In the genomic region with DNA sequence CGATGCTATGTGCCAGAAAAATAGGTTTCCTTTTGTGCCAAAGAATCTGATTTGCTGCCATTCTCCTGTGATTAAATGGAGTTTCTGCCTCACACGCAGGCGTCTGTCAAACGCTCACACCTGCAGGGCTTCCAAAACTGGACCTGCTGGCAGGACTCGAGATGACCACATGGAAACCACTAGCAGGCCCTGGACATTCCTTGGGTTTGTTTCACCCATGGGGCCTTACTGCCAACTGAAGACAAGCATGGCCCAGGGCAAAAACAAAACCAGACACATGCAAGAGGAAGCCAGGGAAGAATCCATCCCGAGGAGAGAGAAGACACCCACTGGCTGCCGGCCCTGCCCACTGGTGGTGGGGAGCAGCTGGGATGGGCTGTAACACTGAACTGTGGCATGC, we compare ENCODE assay signal across 22 cellular contexts. TPM values are rescaled to one million over a fixed set of nuclear protein-coding genes. Genes with fewer than 3 reads are reported as not detected.
DNase-seq lines count a peak whose midpoint lies in the region; ATAC-seq and TF ChIP-seq lines count a peak whose summit lies in the region.
"Had no signal": no experiment of that assay in that cellular context is flagged by ENCODE, and none has a peak within 500 bp of the region (broad histone marks: within the 10 kb centered on the region; RNA-seq: fewer than 3 reads in every experiment).

No MANE protein-coding gene starts in this region.

- H3K36me3 ChIP-seq in mammary epithelial cell (ENCODE audit: insufficient read depth, low read length): peaks cover 51% of the 10 kb centered on the region
- H3K36me3 ChIP-seq in left lung: peaks cover 0 to 82% of the 10 kb centered on the region in 2 donors
- H3K36me3 ChIP-seq in upper lobe of right lung: peaks cover 78% of the 10 kb centered on the region

- ATAC-seq in left ventricle myocardium superior: peak; percentile 42
- ATAC-seq in Right ventricle myocardium superior (ENCODE audit: poor library complexity): no peak
- ATAC-seq in left lung: no peak
- ATAC-seq in upper lobe of right lung: no peak
- ATAC-seq: HepG2 had no signal

- dilution Hi-C loops in mammary epithelial cell (cut with HindIII; ENCODE audit: low sequenced_read_pairs): no loop called here

- intact Hi-C loops in left ventricle myocardium superior (cut with micrococcal nuclease) (no loop called here), Right ventricle myocardium superior (cut with DNase I) (no loop called here), mammary epithelial cell (cut with micrococcal nuclease) (no loop called here), left lung (cut with DNase I) (no loop called here), upper lobe of right lung (cut with DNase I) (no loop called here)

- CTCF ChIA-PET in mammary epithelial cell (lab: Charles Lee; ENCODE audit: low non-redundant PET): no interaction called here

- H3K4me3 ChIP-seq in mammary epithelial cell (replicated peaks in 1 of 3; ENCODE audit: insufficient read depth in 1 of 3, low read depth in 2 of 3, low read length in 3 of 3) (no peak overlapping the region), left lung (no peak overlapping the region), upper lobe of right lung (no peak overlapping the region)
- H3K4me3 ChIP-seq: coronary artery, tibial nerve had no signal

- H3K4me2 ChIP-seq in mammary epithelial cell (ENCODE audit: insufficient read depth, low read depth, low read length): no peak overlapping the region

- H3K9me3 ChIP-seq in mammary epithelial cell (replicated peaks; ENCODE audit: insufficient read depth, low read length) (no peaks in the 10 kb centered on the region), left lung (no peaks in the 10 kb centered on the region), upper lobe of right lung (no peaks in the 10 kb centered on the region)
- H3K9me3 ChIP-seq: tibial nerve had no signal

- in situ Hi-C loops in mammary epithelial cell (cut with MboI; ENCODE audit: low sequenced_read_pairs in 2 of 2): no loop called here

- H3K27me3 ChIP-seq in mammary epithelial cell (ENCODE audit: insufficient read depth, low read length) (no peaks in the 10 kb centered on the region), left lung (no peaks in the 10 kb centered on the region), upper lobe of right lung (no peaks in the 10 kb centered on the region)
- H3K27me3 ChIP-seq: tibial nerve had no signal

- H3K27ac ChIP-seq in mammary epithelial cell (ENCODE audit: insufficient read depth, low read depth, low read length): no peak overlapping the region
- no peak overlapping the region for H3K27ac ChIP-seq in left lung
- H3K27ac ChIP-seq in upper lobe of right lung: no peak overlapping the region
- H3K27ac ChIP-seq: coronary artery, RWPE1, tibial nerve had no signal

- TF ChIP-seq CTCF in mammary epithelial cell (conservative IDR thresholded peaks at IDR 0.05 in 1 of 2, IDR thresholded peaks at IDR 0.05 in 1 of 2; ENCODE audit: extremely low read depth in 1 of 2, insufficient read depth in 1 of 2, low read depth in 1 of 2, low read length in 2 of 2) (no peak), left lung (IDR thresholded peaks at IDR 0.05) (no peak), upper lobe of right lung (IDR thresholded peaks at IDR 0.05) (no peak)

- no TSS peak for BruUV-seq in mammary epithelial cell (replicated peaks; lab: Mats Ljungman, UMichigan)

- 48% methylated on average over 6 of the region's 7 CpGs for WGBS in mammary epithelial cell (ENCODE audit: low coverage, missing lambda C conversion rate)

- H3K4me1 ChIP-seq in mammary epithelial cell (ENCODE audit: insufficient read depth, low read length) (no peaks in the 10 kb centered on the region), left lung (peaks cover 8 to 16% of the 10 kb centered on the region in 2 donors), upper lobe of right lung (peaks cover 8% of the 10 kb centered on the region)

- H3K79me2 ChIP-seq in mammary epithelial cell (ENCODE audit: insufficient read depth, low read length): peaks cover 43% of the 10 kb centered on the region

- DNase-seq in left ventricle myocardium superior (no peak), Right ventricle myocardium superior (no peak), mammary epithelial cell (peak; percentile 24), iris pigment epithelial cell (ENCODE audit: low read depth) (peak; percentile 48), left lung (no peak), upper lobe of right lung (no peak), NCI-H82 (lab: John Stamatoyannopoulos, UW) (no peak)
- DNase-seq in stimulated activated CD4-positive, alpha-beta T cell treated with anti-CD3 and anti-CD28 coated beads, Interleukin-2, amount 100 ng/mL, for 48 hours: no peak
- DNase-seq: activated CD4-positive, alpha-beta T cell treated with anti-CD3 and anti-CD28 coated beads, Interleukin-2, amount 50 U/mL, for 48 hours; activated naive CD4-positive, alpha-beta T cell treated with anti-CD3 and anti-CD28 coated beads for 36 hours; activated T-cell treated with anti-CD3 and anti-CD28 coated beads, Interleukin-2, amount 50 U/mL, for 1 hour; H9; MM.1S; NCI-H1694; NK-92 treated with Interleukin-12 subunit alpha and Interleukin-12 subunit beta, amount 100 ng/mL, for 24 hours; stimulated activated CD4-positive, alpha-beta T cell treated with anti-CD3 and anti-CD28 coated beads, Interleukin-15, amount 100 ng/mL, for 24 hours; stimulated activated naive CD4-positive, alpha-beta T cell; T-helper 1 cell had no signal

- H3K9ac ChIP-seq in mammary epithelial cell (ENCODE audit: insufficient read depth, low read length): no peak overlapping the region

- no peaks in the 10 kb centered on the region for H4K20me1 ChIP-seq in mammary epithelial cell (ENCODE audit: insufficient read depth, low read length)

- H2AFZ ChIP-seq in mammary epithelial cell (ENCODE audit: low read depth, low read length): no peak overlapping the region

RNA-seq across cellular contexts. Expression of gene MN1, which starts 55.9 kb away (rescaled TPM):
- total RNA-seq in left ventricle myocardium superior: 5.3 TPM
- 6.3 TPM for total RNA-seq in Right ventricle myocardium superior
- 10 to 100 TPM in 1 of 2 donors, 1 to 10 TPM in 1; 1.5 to 14.0 TPM for total RNA-seq in mammary epithelial cell
- 7.2 TPM for polyA plus RNA-seq in mammary epithelial cell
- 5.8 TPM for polyA minus RNA-seq in mammary epithelial cell
- total RNA-seq in left lung: 1 to 10 TPM; 5.1 to 7.4 TPM
- 4.0 TPM for total RNA-seq in upper lobe of right lung
- total RNA-seq: HepG2 had no signal

Comparison
In these comparisons a context has a peak if more than half of its experiments do, and no peak if none do; other contexts are left out.
1. DNase-seq: peak in mammary epithelial cell (single experiment) and iris pigment epithelial cell (single experiment); none in left ventricle myocardium superior (single experiment), Right ventricle myocardium superior (single experiment), left lung (0 of 2), upper lobe of right lung (single experiment), NCI-H82 (single experiment) and stimulated activated CD4-positive, alpha-beta T cell treated with anti-CD3 and anti-CD28 coated beads, Interleukin-2, amount 100 ng/mL, for 48 hours (0 of 2).